In genomic region chr2:126657146-126657635, GRCh38 we compare ENCODE assay signal across 8 cellular contexts. TPM values are rescaled to one million over a fixed set of nuclear protein-coding genes. Genes with fewer than 3 reads are reported as not detected.
DNase-seq lines count a peak whose midpoint lies in the region; ATAC-seq lines count a peak whose summit lies in the region.

No MANE protein-coding gene starts in this region.

- peak; percentile 15 for ATAC-seq in GM21786 (IDR thresholded peaks at IDR 0.05; ENCODE audit: unreplicated experiment)

- DNase-seq in DMS 273 treated with DMSO at 0.1 percent for 48 hours (lab: John Stamatoyannopoulos, UW) (peak; percentile 10), MV-4-11 (lab: John Stamatoyannopoulos, UW) (peak; percentile 53), glomerular endothelial cell (ENCODE audit: extremely low read depth, low read depth, low spot score) (peak; percentile 12), posterior vena cava (ENCODE audit: low spot score) (peak; percentile 89), superior temporal gyrus (ENCODE audit: extremely low spot score) (no peak), DMS114 treated with DMSO at 0.1 percent for 48 hours (lab: John Stamatoyannopoulos, UW; ENCODE audit: unreplicated experiment) (no peak)
- DNase-seq in activated naive CD4-positive, alpha-beta T cell (lab: John Stamatoyannopoulos, UW), result peak in 3 of 4 experiments; percentile 4 to 32 (median 10)

- intact Hi-C loops in posterior vena cava (cut with DNase I), result loop anchor here in 1 of 2 donors (10.0 kb wide), 1 partner anchor 408 kb away; no protein-coding TSS in a partner anchor

RNA-seq across cellular contexts. Expression of gene GYPC, which starts 1.2 kb away (rescaled TPM):
- total RNA-seq in glomerular endothelial cell (308 and 393 TPM in 2 replicates), posterior vena cava (100 to 1,000 TPM; 107 to 115 TPM)

Comparison
In these comparisons a context has a peak if more than half of its experiments do, and no peak if none do; other contexts are left out.
1. DNase-seq: peak in DMS 273 treated with DMSO at 0.1 percent for 48 hours (single experiment), MV-4-11 (single experiment), activated naive CD4-positive, alpha-beta T cell (3 of 4), glomerular endothelial cell (single experiment) and posterior vena cava (single experiment); none in superior temporal gyrus (single experiment) and DMS114 treated with DMSO at 0.1 percent for 48 hours (single experiment).